ENCODE assay signal across 8 cellular contexts in genomic region chr19:7919681-7920519, GRCh38. TPM values are rescaled to one million over a fixed set of nuclear protein-coding genes. Genes with fewer than 3 reads are reported as not detected.
DNase-seq lines count a peak whose midpoint lies in the region; ATAC-seq and TF ChIP-seq lines count a peak whose summit lies in the region.

A gene with protein sequence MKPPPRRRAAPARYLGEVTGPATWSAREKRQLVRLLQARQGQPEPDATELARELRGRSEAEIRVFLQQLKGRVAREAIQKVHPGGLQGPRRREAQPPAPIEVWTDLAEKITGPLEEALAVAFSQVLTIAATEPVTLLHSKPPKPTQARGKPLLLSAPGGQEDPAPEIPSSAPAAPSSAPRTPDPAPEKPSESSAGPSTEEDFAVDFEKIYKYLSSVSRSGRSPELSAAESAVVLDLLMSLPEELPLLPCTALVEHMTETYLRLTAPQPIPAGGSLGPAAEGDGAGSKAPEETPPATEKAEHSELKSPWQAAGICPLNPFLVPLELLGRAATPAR (plus strand): TSS chr19:7920338. CDS start chr19:7920367, 29 bp downstream.

- H3K27me3 ChIP-seq in BLaER1 treated with 17β-estradiol and CSF1 and Interleukin-3, amounts not matched to agents 10 nM and 100 nM, result peaks cover 50 to 56% (median 51%) of the 10 kb centered on the region in 11 experiments
- peaks cover 0 to 41% (median 21%) of the 10 kb centered on the region in 45 donors for H3K27me3 ChIP-seq in dorsolateral prefrontal cortex

- 5 to 23% methylated on average over 16 to 58 of the region's 60 CpGs for WGBS in lower leg skin, 2 donors

- peaks cover 71 to 81% (median 75%) of the 10 kb centered on the region in 10 experiments for H3K4me1 ChIP-seq in BLaER1 treated with 17β-estradiol and CSF1 and Interleukin-3, amounts not matched to agents 10 nM and 100 nM

- H3K9me3 ChIP-seq in BLaER1 treated with 17β-estradiol and CSF1 and Interleukin-3, amounts not matched to agents 10 nM and 100 nM (replicated peaks in 1 of 11), result no peaks in the 10 kb centered on the region

- no peak for TF ChIP-seq POLR2A in lower leg skin (IDR thresholded peaks at IDR 0.05)

- intact Hi-C loops in dorsolateral prefrontal cortex (cut with DNase I), result loop anchor here (1.0 to 10.0 kb wide), 7 partner anchors 16 to 235 kb away; partner anchors contain the start of genes MAP2K7 (in 1 of the 2), TIMM44 (in 1 of the 2) and TRAPPC5 (in 1 of the 2)
- intact Hi-C loops in lower leg skin (cut with DNase I; ENCODE audit: low total_unique reads), result no loop called here

- ATAC-seq in GM19328 (IDR thresholded peaks at IDR 0.05; ENCODE audit: unreplicated experiment), result peak; percentile 51
- peak; percentile 50 for ATAC-seq in HG03565 (IDR thresholded peaks at IDR 0.05; ENCODE audit: unreplicated experiment)

- H3K36me3 ChIP-seq in BLaER1 treated with 17β-estradiol and CSF1 and Interleukin-3, amounts not matched to agents 10 nM and 100 nM, result peaks cover 13 to 21% (median 15%) of the 10 kb centered on the region in 11 experiments; a peak in 21 of 22 replicates

- H4K20me1 ChIP-seq in BLaER1 treated with 17β-estradiol and CSF1 and Interleukin-3, amounts not matched to agents 10 nM and 100 nM, result peaks cover 0 to 89% (median 75%) of the 10 kb centered on the region in 11 experiments; a peak in 21 of 22 replicates

- peak within 1 kb of the TSS; percentile 68 to 85 (median 75) for H3K27ac ChIP-seq in BLaER1 treated with 17β-estradiol and CSF1 and Interleukin-3, amounts not matched to agents 10 nM and 100 nM
- H3K27ac ChIP-seq in dorsolateral prefrontal cortex, result peak within 1 kb of the TSS; percentile 66 to 98 (median 92)

- peak within 1 kb of the TSS; percentile 71 to 88 (median 81) for H3K9ac ChIP-seq in BLaER1 treated with 17β-estradiol and CSF1 and Interleukin-3, amounts not matched to agents 10 nM and 100 nM

- H3K4me3 ChIP-seq in BLaER1 treated with 17β-estradiol and CSF1 and Interleukin-3, amounts not matched to agents 10 nM and 100 nM, result peak within 1 kb of the TSS; percentile 60 to 78 (median 69)
- H3K4me3 ChIP-seq in dorsolateral prefrontal cortex, result peak within 1 kb of the TSS; percentile 59 to 90 (median 77)
- peak within 1 kb of the TSS; percentile 54 for H3K4me3 ChIP-seq in lower leg skin (ENCODE audit: low read depth, poor library complexity, severe bottlenecking)

- TF ChIP-seq CTCF in dorsolateral prefrontal cortex (IDR thresholded peaks at IDR 0.05 in 54 of 56, conservative IDR thresholded peaks at IDR 0.05 in 2 of 56; ENCODE audit: low read depth in 1 of 56, partially characterized antibody in 56 of 56) (peak in 32 of 56 donors; percentile 11 to 45 (median 26)), lower leg skin (IDR thresholded peaks at IDR 0.05) (no peak)

- peak within 1 kb of the TSS; percentile 94 to 100 (median 99) for H3K4me2 ChIP-seq in BLaER1 treated with 17β-estradiol and CSF1 and Interleukin-3, amounts not matched to agents 10 nM and 100 nM

- peak; percentile 90 for DNase-seq in NCI-H774 (lab: John Stamatoyannopoulos, UW)
- DNase-seq in activated CD4-positive, alpha-beta T cell treated with anti-CD3 and anti-CD28 coated beads, Interleukin-2, amount 50 U/mL, for 48 hours, result peak; percentile 98
- peak; percentile 86 to 95 (median 90) for DNase-seq in dorsolateral prefrontal cortex
- peak; percentile 96 to 99 for DNase-seq in lower leg skin (ENCODE audit: low spot score in 2 of 2)
- peak; percentile 95 for DNase-seq in stimulated activated CD4-positive, alpha-beta T cell treated with anti-CD3 and anti-CD28 coated beads, Interleukin-4, amount 100 ng/mL, for 4 hours

RNA-seq across cellular contexts. Expression of the gene that starts here (rescaled TPM):
- 10 to 100 TPM; 11.3 to 27.9 (median 16.9) TPM for total RNA-seq in dorsolateral prefrontal cortex
- 10 to 100 TPM; 15.7 to 26.4 (median 24.6) TPM for total RNA-seq in lower leg skin

Comparison
In these comparisons a context has a peak if more than half of its experiments do, and no peak if none do; other contexts are left out.
1. Peak in every context shown above with its lines: DNase-seq, ATAC-seq, H3K4me3 ChIP-seq and H3K27ac ChIP-seq.
2. CTCF ChIP-seq: peak in dorsolateral prefrontal cortex (32 of 56); none in lower leg skin (0 of 3).